ENCODE assay signal across 8 cellular contexts in the genomic region with DNA sequence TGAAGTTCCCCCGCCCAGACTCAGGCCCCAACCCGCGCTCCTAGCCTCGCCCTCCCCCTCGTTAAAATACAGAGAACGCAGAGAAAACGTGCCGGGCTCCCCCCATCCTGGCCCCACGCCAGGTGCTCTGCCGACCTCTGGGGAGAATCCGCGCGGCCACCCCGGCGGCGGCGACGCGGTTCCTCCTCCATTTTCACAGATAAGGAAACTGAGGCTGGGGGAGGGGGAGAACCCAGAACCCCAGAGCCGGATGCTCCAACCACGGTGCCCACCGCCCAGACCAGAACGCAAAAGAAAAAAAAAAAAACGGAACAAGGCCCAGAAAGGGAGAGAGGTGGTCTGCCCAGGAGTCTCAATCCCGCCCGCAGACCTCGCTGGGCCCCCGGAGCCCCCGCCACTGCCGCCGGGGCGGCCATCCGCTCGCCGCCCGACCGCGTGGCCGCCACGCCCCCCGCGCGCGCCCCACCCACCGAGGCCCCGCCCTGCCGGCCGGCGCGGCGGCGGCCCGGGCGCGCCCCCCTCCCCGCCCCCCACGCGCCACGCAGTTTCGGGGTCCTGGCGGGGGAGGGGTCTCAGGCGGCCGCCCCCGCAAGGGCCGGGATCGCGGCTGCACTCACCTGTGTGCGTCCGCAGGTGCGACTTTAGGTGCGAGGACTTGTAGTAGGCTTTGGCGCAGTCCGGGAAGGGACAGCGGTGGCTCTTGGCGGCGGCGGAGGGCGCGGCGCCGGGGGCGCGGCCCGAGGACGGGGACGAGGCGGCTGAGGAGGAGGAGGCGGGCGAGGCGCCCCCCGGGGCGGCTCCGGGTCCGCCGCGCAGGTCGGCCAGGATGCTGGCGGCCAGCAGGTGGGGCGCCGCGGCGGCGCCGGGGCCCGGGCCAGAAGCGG. TPM values are rescaled to one million over a fixed set of nuclear protein-coding genes. Genes with fewer than 3 reads are reported as not detected.
DNase-seq lines count a peak whose midpoint lies in the region; ATAC-seq, FAIRE-seq and TF ChIP-seq lines count a peak whose summit lies in the region.

No MANE protein-coding gene starts in this region.

- FAIRE-seq in HepG2 (lab: Jason Lieb, UNC): no peak

- H3K36me3 ChIP-seq in SJCRH30 (no peaks in the 10 kb centered on the region), HepG2 (replicated peaks in 1 of 2; ENCODE audit: control insufficient read depth in 1 of 2, insufficient read depth in 2 of 2, low read length in 2 of 2) (no peaks in the 10 kb centered on the region)

- TF ChIP-seq RAD21 in HepG2 (CRISPR knock-in tag; IDR thresholded peaks at IDR 0.05): no peak

- TF ChIP-seq POLR2A in HepG2 (IDR thresholded peaks at IDR 0.05; ENCODE audit: insufficient read depth in 1 of 2, low read depth in 2 of 2, low read length in 2 of 2): no peak

- in situ Hi-C loops in HepG2 (cut with HindIII; ENCODE audit: extremely low pct_ligation_motif_present, low pct_unique_long_range_greater_than_20kb): no loop called here

- H2AFZ ChIP-seq in HepG2 (ENCODE audit: low read length): no peak overlapping the region

- no peak overlapping the region for H3K27ac ChIP-seq in SJCRH30
- H3K27ac ChIP-seq in HepG2 (ENCODE audit: extremely low read length, insufficient read depth, low read length): peak overlapping the region; percentile 80

- TF ChIP-seq EP300 in HepG2 (IDR thresholded peaks at IDR 0.05; ENCODE audit: low read depth in 2 of 2, low read length in 2 of 2) (no peak), HepG2 (CRISPR knock-in tag; IDR thresholded peaks at IDR 0.05; ENCODE audit: borderline replicate concordance) (no peak)

- peak overlapping the region; percentile 84 for H3K9ac ChIP-seq in HepG2 (ENCODE audit: insufficient read depth, low read depth, low read length)

- H4K20me1 ChIP-seq in HepG2 (ENCODE audit: insufficient read depth, low read length): peaks cover 34% of the 10 kb centered on the region

- H3K27me3 ChIP-seq in SJCRH30 (no peaks in the 10 kb centered on the region), HepG2 (ENCODE audit: control insufficient read depth in 1 of 2, insufficient read depth in 2 of 2, low read length in 2 of 2) (no peaks in the 10 kb centered on the region; a peak in 1 of 5 replicates)

- H3K4me3 ChIP-seq in GM08714 (ENCODE audit: low read length): peak overlapping the region; percentile 92
- H3K4me3 ChIP-seq in SJCRH30: peak overlapping the region; percentile 76
- H3K4me3 ChIP-seq in HepG2 (replicated peaks in 1 of 3; ENCODE audit: insufficient read depth in 1 of 3, low read depth in 2 of 3, low read length in 3 of 3): peak overlapping the region; percentile 89 to 95 (median 91)

- peaks cover under 1% of the 10 kb centered on the region; the same call in 1 of the 2 replicates for H3K4me1 ChIP-seq in SJCRH30
- H3K4me1 ChIP-seq in HepG2 (ENCODE audit: insufficient read depth, low read length): peaks cover 64% of the 10 kb centered on the region

- POLR2A ChIA-PET in HepG2 (lab: Yijun Ruan, JAX): no interaction called here

- H3K79me2 ChIP-seq in HepG2 (ENCODE audit: insufficient read depth, low read length): peaks cover 50% of the 10 kb centered on the region

- CTCF ChIA-PET in HepG2 (lab: Yijun Ruan, JAX; ENCODE audit: low intra/inter-chr PET ratio, low total read pairs): no interaction called here

- DNase-seq in SJCRH30 (no peak), astrocyte of the hippocampus (ENCODE audit: low read depth, low spot score) (peak; percentile 64), HepG2 (ENCODE audit: low spot score) (no peak), NOMO-1 treated with DMSO at 0.1 percent for 48 hours (lab: John Stamatoyannopoulos, UW; ENCODE audit: unreplicated experiment) (no peak)
- DNase-seq in stimulated activated naive CD4-positive, alpha-beta T cell treated with Interleukin-2 at 50 U/mL for 16 hours (lab: John Stamatoyannopoulos, UW): peak; percentile 54

- WGBS in HepG2 (ENCODE audit: low lambda C conversion rate): 2% methylated on average over 37 of the region's 106 CpGs

- no TSS peak for BruUV-seq in HepG2 (replicated peaks; lab: Mats Ljungman, UMichigan)

- no peak for TF ChIP-seq CTCF in HepG2 (CRISPR knock-in tag; IDR thresholded peaks at IDR 0.05)

- H3K9me3 ChIP-seq in SJCRH30 (replicated peaks) (no peaks in the 10 kb centered on the region), HepG2 (ENCODE audit: low read length) (no peaks in the 10 kb centered on the region)

- peak; percentile 0 for ATAC-seq in HG02798 (IDR thresholded peaks at IDR 0.05; ENCODE audit: poor library complexity, unreplicated experiment)
- ATAC-seq in HepG2: no peak
- no peak for ATAC-seq in HG02938 (IDR thresholded peaks at IDR 0.05; ENCODE audit: unreplicated experiment)

- intact Hi-C loops in HepG2 (cut with micrococcal nuclease; ENCODE audit: unreplicated experiment): no loop called here

- H3K4me2 ChIP-seq in HepG2 (ENCODE audit: low read depth, low read length): peak overlapping the region; percentile 81

RNA-seq across cellular contexts. Expression of a gene that starts 0.7 kb away (rescaled TPM):
- total RNA-seq in SJCRH30 (2014; rRNA removed; shearing (Covaris generic)): 5.1 and 5.8 TPM in 2 replicates
- total RNA-seq in HepG2 (2016; rRNA removed; fragmentation: Illumina TruSeq; extraction: Trizol): 6.2 and 6.7 TPM in 2 replicates
- 2.1 and 2.2 TPM in 2 replicates for total RNA-seq in HepG2 (2016; cell fraction: cytosol; rRNA removed; fragmentation: Illumina TruSeq; extraction: Trizol; ENCODE audit: low read depth)
- 5.5 and 5.9 TPM in 2 replicates for total RNA-seq in HepG2 (2016; cell fraction: insoluble cytoplasmic fraction; rRNA removed; fragmentation: Illumina TruSeq; extraction: Trizol)
- total RNA-seq in HepG2 (2016; cell fraction: membrane; rRNA removed; fragmentation: Illumina TruSeq; extraction: Trizol): 8.3 and 8.9 TPM in 2 replicates
- 4.0 and 4.8 TPM in 2 replicates for total RNA-seq in HepG2 (2016; cell fraction: nucleus; rRNA removed; fragmentation: Illumina TruSeq; extraction: Trizol)
- 3.5 and 4.7 TPM in 2 replicates for polyA plus RNA-seq in HepG2 (2011; rRNA removed)
- polyA plus RNA-seq in HepG2 (2011; cell fraction: cytosol; rRNA removed): 3.7 and 7.0 TPM in 2 replicates
- 16.7 and 31.9 TPM in 2 replicates for polyA plus RNA-seq in HepG2 (2011; cell fraction: nucleus; rRNA removed)
- polyA plus RNA-seq in HepG2 (2012): 8.3 and 9.4 TPM in 2 replicates
- polyA plus RNA-seq in HepG2 (2016; cell fraction: cytosol; fragmentation: Illumina TruSeq; extraction: Trizol; ENCODE audit: low read depth): 3.2 and 3.4 TPM in 2 replicates
- polyA plus RNA-seq in HepG2 (2016; cell fraction: insoluble cytoplasmic fraction; fragmentation: Illumina TruSeq; extraction: Trizol; ENCODE audit: low read depth): 12.0 and 14.3 TPM in 2 replicates
- polyA plus RNA-seq in HepG2 (2016; cell fraction: membrane; fragmentation: Illumina TruSeq; extraction: Trizol; ENCODE audit: low read depth): 8.9 and 9.3 TPM in 2 replicates
- polyA plus RNA-seq in HepG2 (2016; cell fraction: nucleus; fragmentation: Illumina TruSeq; extraction: Trizol; ENCODE audit: insufficient read depth, low read depth): 11.4 and 12.0 TPM in 2 replicates
- 3.1 and 9.7 TPM in 2 replicates for polyA minus RNA-seq in HepG2 (2011; rRNA and poly(A)+ RNA removed; ENCODE audit: low replicate concordance)
- 8.9 and 15.3 TPM in 2 replicates for polyA minus RNA-seq in HepG2 (2011; cell fraction: cytosol; rRNA and poly(A)+ RNA removed)
- polyA minus RNA-seq in HepG2 (2011; cell fraction: nucleus; rRNA and poly(A)+ RNA removed): 2.1 and 2.2 TPM in 2 replicates

RNA-seq across cellular contexts. Expression of a gene that starts 14.4 kb away (rescaled TPM):
- total RNA-seq in SJCRH30 (2014; rRNA removed; shearing (Covaris generic)): 17.7 and 19.1 TPM in 2 replicates
- 3.0 and 5.0 TPM in 2 replicates for total RNA-seq in HepG2 (2016; rRNA removed; fragmentation: Illumina TruSeq; extraction: Trizol)
- 1.1 and 3.2 TPM in 2 replicates for total RNA-seq in HepG2 (2016; cell fraction: cytosol; rRNA removed; fragmentation: Illumina TruSeq; extraction: Trizol; ENCODE audit: low read depth)
- total RNA-seq in HepG2 (2016; cell fraction: insoluble cytoplasmic fraction; rRNA removed; fragmentation: Illumina TruSeq; extraction: Trizol): 4.1 and 5.2 TPM in 2 replicates
- total RNA-seq in HepG2 (2016; cell fraction: membrane; rRNA removed; fragmentation: Illumina TruSeq; extraction: Trizol): 3.9 and 4.2 TPM in 2 replicates
- 6.0 and 7.6 TPM in 2 replicates for total RNA-seq in HepG2 (2016; cell fraction: nucleus; rRNA removed; fragmentation: Illumina TruSeq; extraction: Trizol)
- polyA plus RNA-seq in HepG2 (2011; rRNA removed): 11.2 and 13.0 TPM in 2 replicates
- polyA plus RNA-seq in HepG2 (2011; cell fraction: cytosol; rRNA removed): 8.7 and 9.8 TPM in 2 replicates
- polyA plus RNA-seq in HepG2 (2011; cell fraction: nucleus; rRNA removed): 91.1 and 123 TPM in 2 replicates
- polyA plus RNA-seq in HepG2 (2012): 13.8 and 15.4 TPM in 2 replicates
- 1.7 and 1.8 TPM in 2 replicates for polyA plus RNA-seq in HepG2 (2016; cell fraction: cytosol; fragmentation: Illumina TruSeq; extraction: Trizol; ENCODE audit: low read depth)
- polyA plus RNA-seq in HepG2 (2016; cell fraction: insoluble cytoplasmic fraction; fragmentation: Illumina TruSeq; extraction: Trizol; ENCODE audit: low read depth): 7.3 and 10.0 TPM in 2 replicates
- 5.1 and 5.3 TPM in 2 replicates for polyA plus RNA-seq in HepG2 (2016; cell fraction: membrane; fragmentation: Illumina TruSeq; extraction: Trizol; ENCODE audit: low read depth)
- polyA plus RNA-seq in HepG2 (2016; cell fraction: nucleus; fragmentation: Illumina TruSeq; extraction: Trizol; ENCODE audit: insufficient read depth, low read depth): 39.5 and 44.1 TPM in 2 replicates
- polyA minus RNA-seq in HepG2 (2011; rRNA and poly(A)+ RNA removed; ENCODE audit: low replicate concordance): 16.3 and 19.1 TPM in 2 replicates
- polyA minus RNA-seq in HepG2 (2011; cell fraction: cytosol; rRNA and poly(A)+ RNA removed): 5.5 and 7.7 TPM in 2 replicates
- 9.3 and 10.8 TPM in 2 replicates for polyA minus RNA-seq in HepG2 (2011; cell fraction: nucleus; rRNA and poly(A)+ RNA removed)

RNA-seq across cellular contexts. Expression of a gene that starts 22.6 kb away (rescaled TPM):
- 39.2 and 41.6 TPM in 2 replicates for total RNA-seq in SJCRH30 (2014; rRNA removed; shearing (Covaris generic))
- 27.9 and 40.8 TPM in 2 replicates for total RNA-seq in HepG2 (2016; rRNA removed; fragmentation: Illumina TruSeq; extraction: Trizol)
- total RNA-seq in HepG2 (2016; cell fraction: cytosol; rRNA removed; fragmentation: Illumina TruSeq; extraction: Trizol; ENCODE audit: low read depth): 52.2 and 64.4 TPM in 2 replicates
- total RNA-seq in HepG2 (2016; cell fraction: insoluble cytoplasmic fraction; rRNA removed; fragmentation: Illumina TruSeq; extraction: Trizol): 24.0 and 37.3 TPM in 2 replicates
- 65.2 and 82.2 TPM in 2 replicates for total RNA-seq in HepG2 (2016; cell fraction: membrane; rRNA removed; fragmentation: Illumina TruSeq; extraction: Trizol)
- total RNA-seq in HepG2 (2016; cell fraction: nucleus; rRNA removed; fragmentation: Illumina TruSeq; extraction: Trizol): 17.1 and 19.3 TPM in 2 replicates
- polyA plus RNA-seq in HepG2 (2011; rRNA removed): 27.7 and 44.6 TPM in 2 replicates
- 25.9 and 53.1 TPM in 2 replicates for polyA plus RNA-seq in HepG2 (2011; cell fraction: cytosol; rRNA removed)
- polyA plus RNA-seq in HepG2 (2011; cell fraction: nucleus; rRNA removed): 72.5 and 83.8 TPM in 2 replicates
- polyA plus RNA-seq in HepG2 (2012): 11.9 and 16.2 TPM in 2 replicates
- polyA plus RNA-seq in HepG2 (2016; cell fraction: cytosol; fragmentation: Illumina TruSeq; extraction: Trizol; ENCODE audit: low read depth): 51.0 and 62.5 TPM in 2 replicates
- polyA plus RNA-seq in HepG2 (2016; cell fraction: insoluble cytoplasmic fraction; fragmentation: Illumina TruSeq; extraction: Trizol; ENCODE audit: low read depth): 25.3 and 27.0 TPM in 2 replicates
- polyA plus RNA-seq in HepG2 (2016; cell fraction: membrane; fragmentation: Illumina TruSeq; extraction: Trizol; ENCODE audit: low read depth): 54.6 and 60.4 TPM in 2 replicates
- 38.7 and 42.0 TPM in 2 replicates for polyA plus RNA-seq in HepG2 (2016; cell fraction: nucleus; fragmentation: Illumina TruSeq; extraction: Trizol; ENCODE audit: insufficient read depth, low read depth)
- polyA minus RNA-seq in HepG2 (2011; rRNA and poly(A)+ RNA removed; ENCODE audit: low replicate concordance): 15.0 and 50.9 TPM in 2 replicates
- polyA minus RNA-seq in HepG2 (2011; cell fraction: cytosol; rRNA and poly(A)+ RNA removed): 17.2 and 18.0 TPM in 2 replicates
- 5.7 and 5.8 TPM in 2 replicates for polyA minus RNA-seq in HepG2 (2011; cell fraction: nucleus; rRNA and poly(A)+ RNA removed)

RNA-seq across cellular contexts. Expression of a gene that starts 42.5 kb away (rescaled TPM):
- 4.7 and 4.8 TPM in 2 replicates for total RNA-seq in SJCRH30 (2014; rRNA removed; shearing (Covaris generic))
- total RNA-seq in HepG2 (2016; rRNA removed; fragmentation: Illumina TruSeq; extraction: Trizol): 2.0 and 3.5 TPM in 2 replicates
- total RNA-seq in HepG2 (2016; cell fraction: cytosol; rRNA removed; fragmentation: Illumina TruSeq; extraction: Trizol; ENCODE audit: low read depth): 0.79 and 0.81 TPM in 2 replicates
- total RNA-seq in HepG2 (2016; cell fraction: insoluble cytoplasmic fraction; rRNA removed; fragmentation: Illumina TruSeq; extraction: Trizol): 1.7 and 3.1 TPM in 2 replicates
- total RNA-seq in HepG2 (2016; cell fraction: membrane; rRNA removed; fragmentation: Illumina TruSeq; extraction: Trizol): 1.7 and 2.1 TPM in 2 replicates
- 1.5 and 1.9 TPM in 2 replicates for total RNA-seq in HepG2 (2016; cell fraction: nucleus; rRNA removed; fragmentation: Illumina TruSeq; extraction: Trizol)
- 0.95 and 1.4 TPM in 2 replicates for polyA plus RNA-seq in HepG2 (2011; rRNA removed)
- polyA plus RNA-seq in HepG2 (2011; cell fraction: cytosol; rRNA removed): 0.94 and 1.7 TPM in 2 replicates
- polyA plus RNA-seq in HepG2 (2011; cell fraction: nucleus; rRNA removed): 6.4 and 7.8 TPM in 2 replicates
- 1.3 and 1.7 TPM in 2 replicates for polyA plus RNA-seq in HepG2 (2012)
- 0.68 TPM in 2 replicates for polyA plus RNA-seq in HepG2 (2016; cell fraction: cytosol; fragmentation: Illumina TruSeq; extraction: Trizol; ENCODE audit: low read depth)
- polyA plus RNA-seq in HepG2 (2016; cell fraction: insoluble cytoplasmic fraction; fragmentation: Illumina TruSeq; extraction: Trizol; ENCODE audit: low read depth): 2.8 and 3.5 TPM in 2 replicates
- polyA plus RNA-seq in HepG2 (2016; cell fraction: membrane; fragmentation: Illumina TruSeq; extraction: Trizol; ENCODE audit: low read depth): 1.1 and 1.4 TPM in 2 replicates
- polyA plus RNA-seq in HepG2 (2016; cell fraction: nucleus; fragmentation: Illumina TruSeq; extraction: Trizol; ENCODE audit: insufficient read depth, low read depth): 5.0 and 6.1 TPM in 2 replicates
- 2.1 and 3.8 TPM in 2 replicates for polyA minus RNA-seq in HepG2 (2011; rRNA and poly(A)+ RNA removed; ENCODE audit: low replicate concordance)
- 1.3 and 1.6 TPM in 2 replicates for polyA minus RNA-seq in HepG2 (2011; cell fraction: cytosol; rRNA and poly(A)+ RNA removed)
- polyA minus RNA-seq in HepG2 (2011; cell fraction: nucleus; rRNA and poly(A)+ RNA removed): 2.3 and 2.6 TPM in 2 replicates

RNA-seq across cellular contexts. Expression of a gene that starts 42.5 kb away (rescaled TPM):
- total RNA-seq in SJCRH30 (2014; rRNA removed; shearing (Covaris generic)): 29.1 and 29.2 TPM in 2 replicates
- 10.8 and 13.7 TPM in 2 replicates for total RNA-seq in HepG2 (2016; rRNA removed; fragmentation: Illumina TruSeq; extraction: Trizol)
- 4.4 and 5.1 TPM in 2 replicates for total RNA-seq in HepG2 (2016; cell fraction: cytosol; rRNA removed; fragmentation: Illumina TruSeq; extraction: Trizol; ENCODE audit: low read depth)
- total RNA-seq in HepG2 (2016; cell fraction: insoluble cytoplasmic fraction; rRNA removed; fragmentation: Illumina TruSeq; extraction: Trizol): 9.1 and 12.6 TPM in 2 replicates
- 10.1 and 10.7 TPM in 2 replicates for total RNA-seq in HepG2 (2016; cell fraction: membrane; rRNA removed; fragmentation: Illumina TruSeq; extraction: Trizol)
- 24.2 and 31.8 TPM in 2 replicates for total RNA-seq in HepG2 (2016; cell fraction: nucleus; rRNA removed; fragmentation: Illumina TruSeq; extraction: Trizol)
- 10.7 and 12.8 TPM in 2 replicates for polyA plus RNA-seq in HepG2 (2011; rRNA removed)
- polyA plus RNA-seq in HepG2 (2011; cell fraction: cytosol; rRNA removed): 7.6 and 8.7 TPM in 2 replicates
- polyA plus RNA-seq in HepG2 (2011; cell fraction: nucleus; rRNA removed): 43.5 and 55.3 TPM in 2 replicates
- 21.8 and 32.2 TPM in 2 replicates for polyA plus RNA-seq in HepG2 (2012)
- 5.1 and 6.4 TPM in 2 replicates for polyA plus RNA-seq in HepG2 (2016; cell fraction: cytosol; fragmentation: Illumina TruSeq; extraction: Trizol; ENCODE audit: low read depth)
- 10.3 and 13.4 TPM in 2 replicates for polyA plus RNA-seq in HepG2 (2016; cell fraction: insoluble cytoplasmic fraction; fragmentation: Illumina TruSeq; extraction: Trizol; ENCODE audit: low read depth)
- 11.5 and 11.6 TPM in 2 replicates for polyA plus RNA-seq in HepG2 (2016; cell fraction: membrane; fragmentation: Illumina TruSeq; extraction: Trizol; ENCODE audit: low read depth)
- 69.4 and 71.5 TPM in 2 replicates for polyA plus RNA-seq in HepG2 (2016; cell fraction: nucleus; fragmentation: Illumina TruSeq; extraction: Trizol; ENCODE audit: insufficient read depth, low read depth)
- polyA minus RNA-seq in HepG2 (2011; rRNA and poly(A)+ RNA removed; ENCODE audit: low replicate concordance): 14.8 and 32.0 TPM in 2 replicates
- polyA minus RNA-seq in HepG2 (2011; cell fraction: cytosol; rRNA and poly(A)+ RNA removed): 35.3 TPM in 2 replicates
- polyA minus RNA-seq in HepG2 (2011; cell fraction: nucleus; rRNA and poly(A)+ RNA removed): 13.2 and 15.5 TPM in 2 replicates

Comparison
In these comparisons a context has a peak if more than half of its experiments do, and no peak if none do; other contexts are left out.
1. DNase-seq: peak in astrocyte of the hippocampus (single experiment) and stimulated activated naive CD4-positive, alpha-beta T cell treated with Interleukin-2 at 50 U/mL for 16 hours (single experiment); none in SJCRH30 (0 of 2), HepG2 (single experiment) and NOMO-1 treated with DMSO at 0.1 percent for 48 hours (single experiment).
2. Peak in every context shown above with its lines, with median percentiles within 50 percentile points of each other: H3K4me3 ChIP-seq.